Comparison of ENCODE assay signal across 9 cellular contexts in the genomic region with DNA sequence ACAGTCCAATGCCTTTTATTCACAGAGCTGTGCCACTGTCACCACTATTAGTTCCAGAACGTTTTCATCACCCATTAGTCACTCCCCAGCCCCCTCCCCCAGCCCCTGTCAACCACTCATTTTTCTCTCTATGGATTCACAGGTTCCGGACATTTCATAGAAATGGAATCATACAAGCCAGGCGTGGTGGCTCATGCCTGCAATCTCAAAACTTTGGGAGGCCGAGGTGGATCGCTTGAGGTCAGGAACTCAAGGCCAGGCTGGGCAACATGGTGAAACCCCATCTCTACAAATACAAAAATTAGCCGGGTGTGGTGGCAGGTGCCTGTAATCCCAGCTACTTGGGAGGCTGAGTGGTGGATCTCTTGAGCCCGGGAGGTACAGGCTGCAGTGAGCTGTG. TPM values are rescaled to one million over a fixed set of nuclear protein-coding genes. Genes with fewer than 3 reads are reported as not detected.
DNase-seq lines count a peak whose midpoint lies in the region; ATAC-seq and TF ChIP-seq lines count a peak whose summit lies in the region.
"Had no signal": no experiment of that assay in that cellular context is flagged by ENCODE, and none has a peak within 500 bp of the region (broad histone marks: within the 10 kb centered on the region; RNA-seq: fewer than 3 reads in every experiment).

No MANE protein-coding gene starts in this region.

- peaks cover 19% of the 10 kb centered on the region for H3K36me3 Mint-ChIP-seq in T-helper 2 cell treated with Interferon-gamma antibody and Interleukin-4, amounts not matched to agents 5 μg/mL and 100 μg/mL, for 36 hours (ENCODE audit: low read depth)
- no peaks in the 10 kb centered on the region for H3K36me3 Mint-ChIP-seq in chondrocyte (ENCODE audit: low read depth)

- H3K27me3 ChIP-seq in PC-9 (ENCODE audit: insufficient read depth, low read depth): no peaks in the 10 kb centered on the region
- no peaks in the 10 kb centered on the region for H3K27me3 ChIP-seq in sigmoid colon

- no peak for ATAC-seq in HG03039 (IDR thresholded peaks at IDR 0.05; ENCODE audit: unreplicated experiment)
- ATAC-seq in GM18870 (IDR thresholded peaks at IDR 0.05; ENCODE audit: unreplicated experiment): no peak

- H3K9me2 ChIP-seq in PC-9 (ENCODE audit: insufficient read depth): no peaks in the 10 kb centered on the region

- no peak for TF ChIP-seq EP300 in sigmoid colon (IDR thresholded peaks at IDR 0.05)

- H3K9me3 ChIP-seq in PC-9 (ENCODE audit: insufficient read depth, low read depth): no peaks in the 10 kb centered on the region
- no peaks in the 10 kb centered on the region for H3K9me3 ChIP-seq in sigmoid colon

- H3F3A ChIP-seq in PC-9 (ENCODE audit: insufficient read depth, low read depth): peaks cover 23% of the 10 kb centered on the region; the same call in 1 of the 2 replicates

- H3K4me2 ChIP-seq in PC-9: peak overlapping the region; percentile 75

- H3K36me3 ChIP-seq in PC-9 (ENCODE audit: low read depth) (no peaks in the 10 kb centered on the region), sigmoid colon (peaks cover 0 to 6% (median 0%) of the 10 kb centered on the region in 4 donors)

- 73 to 83% methylated on average over 7 of the region's 7 CpGs for WGBS in sigmoid colon, 2 donors

- TF ChIP-seq CTCF in PC-9 (conservative IDR thresholded peaks at IDR 0.05) (no peak), chondrocyte (IDR thresholded peaks at IDR 0.05) (no peak), sigmoid colon (IDR thresholded peaks at IDR 0.05) (no peak)

- H3K4me3 ChIP-seq in PC-9 (peak overlapping the region; percentile 89; the same call in 1 of the 2 replicates), sigmoid colon (no peak overlapping the region)

- H3K27ac ChIP-seq in PC-9 (peak overlapping the region; percentile 69), sigmoid colon (peak overlapping the region in 3 of 4 donors; percentile 18 to 90 (median 86))

- H3K27me3 Mint-ChIP-seq in T-helper 2 cell treated with Interferon-gamma antibody and Interleukin-4, amounts not matched to agents 5 μg/mL and 100 μg/mL, for 36 hours (ENCODE audit: low read depth): no peaks in the 10 kb centered on the region
- H3K27me3 Mint-ChIP-seq in chondrocyte (ENCODE audit: low read depth): no peaks in the 10 kb centered on the region

- POLR2A ChIA-PET in PC-9 (lab: Charles Lee; ENCODE audit: unreplicated experiment): interaction anchor here (0.6 kb wide), 1 partner anchor 61 kb away, joined by 4 read pairs; no protein-coding TSS in a partner anchor

- intact Hi-C loops in PC-9 (cut with micrococcal nuclease; ENCODE audit: unreplicated experiment) (no loop called here), sigmoid colon (cut with DNase I) (no loop called here)

- H3K79me2 ChIP-seq in PC-9 (ENCODE audit: low read depth): peaks cover 40% of the 10 kb centered on the region

- no peak for TF ChIP-seq POLR2A in sigmoid colon (IDR thresholded peaks at IDR 0.05)

- CTCF ChIA-PET in PC-9 (lab: Charles Lee): interaction anchor here (0.6 to 2.4 kb wide), 3 partner anchors 40 to 162 kb away, joined by 3 to 6 read pairs (median 5); no protein-coding TSS in a partner anchor

- no peak for DNase-seq in T-helper 2 cell treated with Interferon-gamma antibody and Interleukin-4, amounts not matched to agents 5 μg/mL and 100 μg/mL, for 36 hours (ENCODE audit: low spot score)
- no peak for DNase-seq in T-helper 2 cell
- DNase-seq in PC-9: no peak
- no peak for DNase-seq in chondrocyte (ENCODE audit: low spot score)
- peak; percentile 61 for DNase-seq in sigmoid colon
- no peak for DNase-seq in NCI-H1417 (lab: John Stamatoyannopoulos, UW)

- peaks cover 5% of the 10 kb centered on the region for H3K4me1 Mint-ChIP-seq in T-helper 2 cell treated with Interferon-gamma antibody and Interleukin-4, amounts not matched to agents 5 μg/mL and 100 μg/mL, for 36 hours (ENCODE audit: low read depth)
- peaks cover 22% of the 10 kb centered on the region for H3K4me1 Mint-ChIP-seq in chondrocyte (ENCODE audit: low read depth)

- H3K27ac Mint-ChIP-seq in T-helper 2 cell treated with Interferon-gamma antibody and Interleukin-4, amounts not matched to agents 5 μg/mL and 100 μg/mL, for 36 hours: peak overlapping the region; percentile 66
- H3K27ac Mint-ChIP-seq in chondrocyte (ENCODE audit: unreplicated experiment): peak overlapping the region; percentile 96

- no peak overlapping the region for H2AFZ ChIP-seq in PC-9

- peaks cover 30% of the 10 kb centered on the region for H4K20me1 ChIP-seq in PC-9 (ENCODE audit: insufficient read depth)

- H3K9me3 Mint-ChIP-seq in T-helper 2 cell treated with Interferon-gamma antibody and Interleukin-4, amounts not matched to agents 5 μg/mL and 100 μg/mL, for 36 hours: no peaks in the 10 kb centered on the region
- no peaks in the 10 kb centered on the region for H3K9me3 Mint-ChIP-seq in chondrocyte (ENCODE audit: low read depth)

- H3K4me1 ChIP-seq in PC-9 (replicated peaks; ENCODE audit: insufficient read depth) (peaks cover 32% of the 10 kb centered on the region), sigmoid colon (peaks cover 0 to 25% (median 19%) of the 10 kb centered on the region in 4 donors)

- BruUV-seq in PC-9 (replicated peaks; lab: Mats Ljungman, UMichigan): no TSS peak

- H3K4me3 Mint-ChIP-seq in T-helper 2 cell treated with Interferon-gamma antibody and Interleukin-4, amounts not matched to agents 5 μg/mL and 100 μg/mL, for 36 hours: peak overlapping the region; percentile 97
- H3K4me3 Mint-ChIP-seq in chondrocyte (ENCODE audit: unreplicated experiment): peak overlapping the region; percentile 85

RNA-seq across cellular contexts. Expression of gene PAM16, which starts 0.8 kb away (rescaled TPM):
- total RNA-seq in PC-9 (2021) (95.9 and 110 TPM in 2 replicates), chondrocyte (21.6 to 24.4 TPM (median 22.4 TPM) in 3 replicates), sigmoid colon (10 to 100 TPM; 36.7 to 52.7 (median 43.6) TPM)
- polyA plus RNA-seq in sigmoid colon: 10 to 100 TPM; 36.0 to 57.0 (median 49.0) TPM

RNA-seq across cellular contexts. Expression of gene VASN, which starts 19.8 kb away (rescaled TPM):
- 45.3 and 49.8 TPM in 2 replicates for total RNA-seq in PC-9 (2021)
- 79.7 to 82.0 TPM (median 81.8 TPM) in 3 replicates for total RNA-seq in chondrocyte
- total RNA-seq in sigmoid colon: 10 to 100 TPM in 1 of 4 donors, 1 to 10 TPM in 3; 7.1 to 10.2 (median 8.3) TPM
- 1 to 10 TPM in 2 of 3 donors, under 1 TPM in 1; 0.46 to 4.2 (median 2.4) TPM for polyA plus RNA-seq in sigmoid colon
- total RNA-seq: T-helper 1 cell treated with Interleukin-12 subunit alpha and Interleukin-12 subunit beta and Interleukin-4 antibody, amounts not matched to agents 30 ng/mL and 1 ng/mL, for 36 hours had no signal

RNA-seq across cellular contexts. Expression of gene GLIS2, which starts 36.0 kb away (rescaled TPM):
- total RNA-seq in PC-9 (2021): 44.2 and 48.3 TPM in 2 replicates
- 58.7 to 62.8 TPM (median 61.2 TPM) in 3 replicates for total RNA-seq in chondrocyte
- total RNA-seq in sigmoid colon: 10 to 100 TPM in 1 of 4 donors, 1 to 10 TPM in 3; 5.4 to 11.9 (median 5.7) TPM
- polyA plus RNA-seq in sigmoid colon: 1 to 10 TPM in 2 of 3 donors, under 1 TPM in 1; 0.69 to 4.0 (median 1.8) TPM
